In genomic region chr5:10400411-10400810, GRCh38 we compare ENCODE assay signal across 18 cellular contexts. TPM values are rescaled to one million over a fixed set of nuclear protein-coding genes. Genes with fewer than 3 reads are reported as not detected.
DNase-seq lines count a peak whose midpoint lies in the region; ATAC-seq and TF ChIP-seq lines count a peak whose summit lies in the region.
"Had no signal": no experiment of that assay in that cellular context is flagged by ENCODE, and none has a peak within 500 bp of the region (broad histone marks: within the 10 kb centered on the region; RNA-seq: fewer than 3 reads in every experiment).

No MANE protein-coding gene starts in this region.

- ATAC-seq in Right ventricle myocardium inferior (peak; percentile 76), heart right ventricle (peak in 6 of 8 donors; percentile 50 to 87 (median 70)), GM21619 (IDR thresholded peaks at IDR 0.05; ENCODE audit: unreplicated experiment) (no peak)
- ATAC-seq: activated CD8-positive, alpha-beta memory T cell treated with anti-CD3 and anti-CD28 coated beads, Interleukin-2, amount 10 ng/mL, durations not matched to agents 7 days and 5 days; stimulated activated effector memory CD8-positive, alpha-beta T cell treated with anti-CD3 and anti-CD28 coated beads, Interleukin-12 subunit alpha, Interleukin-12 subunit beta, amount 100 ng/mL, for 72 hours had no signal

- TF ChIP-seq CTCF in heart right ventricle (IDR thresholded peaks at IDR 0.05) = no peak

- peaks cover 0 to 100% (median 30%) of the 10 kb centered on the region in 9 donors for H3K36me3 ChIP-seq in heart right ventricle
- H3K36me3 ChIP-seq in rectal smooth muscle tissue (ENCODE audit: control insufficient read depth, insufficient read depth, low read length) = peaks cover 21% of the 10 kb centered on the region

- H3K9ac ChIP-seq in rectal smooth muscle tissue (ENCODE audit: low read length) = no peak overlapping the region

- intact Hi-C loops in Right ventricle myocardium inferior (cut with DNase I) (loop anchor here (5.0 kb wide), 1 partner anchor 118 kb away; no protein-coding TSS in a partner anchor), cardiac septum (cut with DNase I) (loop anchor here (5.0 kb wide), 2 partner anchors 48 to 113 kb away; partner anchors contain the start of gene MARCHF6), heart right ventricle (cut with DNase I) (loop anchor here in 2 of 10 donors (5.0 kb wide), 1 partner anchor 118 kb away; no protein-coding TSS in a partner anchor)

- H3K27me3 ChIP-seq in heart right ventricle (no peaks in the 10 kb centered on the region), rectal smooth muscle tissue (ENCODE audit: control insufficient read depth, insufficient read depth, low read length) (no peaks in the 10 kb centered on the region)
- H3K27me3 ChIP-seq: upper lobe of left lung had no signal

- WGBS in heart right ventricle, 2 donors = 72 to 75% methylated on average over 2 of the region's 2 CpGs

- H3K9me3 ChIP-seq in heart right ventricle = no peaks in the 10 kb centered on the region
- H3K9me3 ChIP-seq: prostate gland, upper lobe of left lung had no signal

- peak overlapping the region in 7 of 10 donors; percentile 13 to 60 (median 37) for H3K27ac ChIP-seq in heart right ventricle
- peak overlapping the region; percentile 11 for H3K27ac ChIP-seq in rectal smooth muscle tissue (ENCODE audit: low read depth, low read length)
- H3K27ac ChIP-seq: RWPE1 had no signal

- H3K4me3 ChIP-seq in heart right ventricle (no peak overlapping the region), rectal smooth muscle tissue (ENCODE audit: low read length) (no peak overlapping the region)
- H3K4me3 ChIP-seq: prostate gland, upper lobe of left lung had no signal

- no peak for DNase-seq in Right ventricle myocardium inferior (ENCODE audit: missing footprints)
- no peak for DNase-seq in cardiac septum (ENCODE audit: low spot score)
- no peak for DNase-seq in heart right ventricle
- DNase-seq in T-helper 9 cell = no peak
- no peak for DNase-seq in HuH-7 (ENCODE audit: low spot score)
- DNase-seq in stimulated activated CD4-positive, alpha-beta T cell treated with anti-CD3 and anti-CD28 coated beads, Interleukin-2, amount 100 ng/mL, for 48 hours = no peak
- DNase-seq: 8988T; activated CD4-positive, alpha-beta T cell treated with anti-CD3 and anti-CD28 coated beads for 1 hour; activated CD8-positive, alpha-beta memory T cell treated with anti-CD3 and anti-CD28 coated beads, Interleukin-2, amount 10 ng/mL, durations not matched to agents 7 days and 5 days; activated effector memory CD4-positive, alpha-beta T cell treated with Interleukin-2 at 50 U/mL for 16 hours; amniotic stem cell; NCI-H2029; upper lobe of left lung had no signal

- H3K4me1 ChIP-seq in heart right ventricle (peaks cover 0 to 23% (median 17%) of the 10 kb centered on the region in 9 donors), rectal smooth muscle tissue (ENCODE audit: control insufficient read depth, insufficient read depth, low read length) (no peaks in the 10 kb centered on the region)
- H3K4me1 ChIP-seq: prostate gland had no signal

RNA-seq across cellular contexts. Expression of gene ROPN1L, which starts 41.3 kb away (rescaled TPM):
- total RNA-seq in Right ventricle myocardium inferior = not detected
- total RNA-seq in cardiac septum = 0.43 TPM
- under 1 TPM in 8 of 10 donors, not detected in 2; 0.28 to 0.83 (median 0.32) TPM for total RNA-seq in heart right ventricle
- polyA plus RNA-seq in heart right ventricle = under 1 TPM; 0.17 to 0.29 TPM

RNA-seq across cellular contexts. Expression of gene MARCHF6, which starts 46.9 kb away (rescaled TPM):
- total RNA-seq in Right ventricle myocardium inferior = 161 TPM
- total RNA-seq in cardiac septum = 142 TPM
- 100 to 1,000 TPM; 169 to 210 (median 185) TPM for total RNA-seq in heart right ventricle
- 100 to 1,000 TPM in 1 of 2 donors, 10 to 100 TPM in 1; 30.4 to 137 TPM for polyA plus RNA-seq in heart right ventricle
